ENCODE assay signal across 1 cellular context in genomic region chr14:54425537-54426274, GRCh38.
TF ChIP-seq lines count a peak whose summit lies in the region.

No MANE protein-coding gene starts in this region.

TF ChIP-seq in K562, 482 proteins besides CTCF, POLR2A, EP300 and RAD21:
- TF ChIP-seq ZFPM2 (CRISPR knock-in tag; IDR thresholded peaks at IDR 0.05) (no peak), PKNOX1 (IDR thresholded peaks at IDR 0.05) (peak; percentile 58; the same call in 1 of the 2 replicates)
